19 cellular contexts compared by ENCODE assay signal in the genomic region with DNA sequence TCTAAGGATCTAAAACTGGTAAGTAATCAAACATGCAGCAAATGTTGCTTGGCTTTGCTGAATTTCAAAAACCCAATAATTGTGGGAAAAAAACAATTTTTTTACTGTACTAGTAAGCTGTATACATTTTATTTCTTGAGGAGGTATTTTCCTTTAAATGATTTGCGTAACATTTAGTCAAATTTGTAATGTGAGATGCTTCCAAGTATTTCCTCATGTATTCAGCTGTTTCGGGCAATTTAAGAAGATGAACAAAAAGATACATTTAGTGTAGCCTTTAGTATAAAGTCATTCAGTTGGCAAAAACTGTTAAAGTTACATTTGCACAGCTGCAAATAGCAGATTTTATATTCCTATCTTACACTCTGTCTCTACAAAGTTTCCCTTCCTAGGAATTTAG.
"Had no signal": no experiment of that assay in that cellular context is flagged by ENCODE, and none has a peak within 500 bp of the region (broad histone marks: within the 10 kb centered on the region; RNA-seq: fewer than 3 reads in every experiment).

No MANE protein-coding gene starts in this region.

- H3K4me3 ChIP-seq: MG63 had no signal

- H3K9ac ChIP-seq: SK-N-SH had no signal

- DNase-seq: KBM-7, MG63, NCI-H1092 treated with DMSO at 0.1 percent for 48 hours, NCI-H1436, NCI-H187, NCI-H2029, NCI-H2081 treated with DMSO at 0.1 percent for 48 hours, NCI-H2171, NCI-H226, NCI-H446, NCI-H510A, NCI-H524 treated with DMSO at 0.1 percent for 48 hours, NCI-H69, NCI-H774, SHP77, SK-N-SH had no signal

- H3K4me2 ChIP-seq: SK-N-SH had no signal

- ATAC-seq: Panc1 had no signal

- H3K27me3 ChIP-seq: MG63 had no signal

- H3K9me3 ChIP-seq: MG63, SK-N-SH had no signal

- H3K27ac ChIP-seq: HL-60, RWPE1 had no signal

- H3K36me3 ChIP-seq: MG63 had no signal
